ENCODE assay signal across 29 cellular contexts in the genomic region with DNA sequence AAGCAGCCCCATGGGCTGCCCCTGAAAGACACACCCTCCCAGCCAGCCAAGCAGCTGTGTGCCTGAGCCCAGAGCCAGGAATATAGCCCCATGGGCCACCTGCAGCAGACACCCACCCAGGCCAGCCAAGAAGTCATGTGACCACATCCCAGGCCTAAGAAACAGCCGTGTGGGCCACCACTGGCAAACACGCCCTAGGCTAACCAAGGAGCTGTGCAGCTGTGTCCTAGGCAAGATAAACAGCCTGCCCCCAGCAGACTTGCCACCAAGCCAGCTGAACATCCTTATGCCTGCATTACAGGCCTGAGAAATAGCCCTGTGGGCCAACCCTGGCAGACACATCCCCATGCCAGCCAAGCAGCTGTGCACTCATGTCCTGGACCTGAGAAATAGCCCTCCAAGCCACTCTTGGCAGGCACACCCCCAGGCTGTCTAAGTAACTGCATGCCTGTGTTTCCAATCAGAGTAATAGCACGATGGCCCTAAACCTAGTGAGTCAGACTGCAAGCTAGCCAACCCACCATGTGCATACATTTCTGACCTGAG.
A peak's percentile ranks its signal among the peaks of the same experiment; 100 is the strongest.
DNase-seq lines count a peak whose midpoint lies in the region; ATAC-seq, FAIRE-seq and TF ChIP-seq lines count a peak whose summit lies in the region.
"Had no signal": no experiment of that assay in that cellular context is flagged by ENCODE, and none has a peak within 500 bp of the region (broad histone marks: within the 10 kb centered on the region; RNA-seq: fewer than 3 reads in every experiment).

No MANE protein-coding gene starts in this region.

- H2AFZ ChIP-seq in astrocyte (ENCODE audit: low read depth, low read length) = no peak overlapping the region
- H2AFZ ChIP-seq: PC-9 had no signal

- H3K4me3 ChIP-seq in astrocyte (ENCODE audit: insufficient read depth, low read depth, low read length) = no peak overlapping the region
- H3K4me3 ChIP-seq: A549, adrenal gland, PC-9, prostate gland, tibial nerve had no signal

- no peak for FAIRE-seq in astrocyte (lab: Jason Lieb, UNC)
- no peak for FAIRE-seq in HTR-8/SVneo (lab: Jason Lieb, UNC)
- FAIRE-seq: D721Med, GM18507 had no signal

- H3K27me3 Mint-ChIP-seq in astrocyte (ENCODE audit: low read depth, unreplicated experiment) (no peaks in the 10 kb centered on the region), glutamatergic neuron (ENCODE audit: unreplicated experiment) (no peaks in the 10 kb centered on the region), type B pancreatic cell (no peaks in the 10 kb centered on the region)
- H3K27me3 Mint-ChIP-seq: activated naive CD4-positive, alpha-beta T cell treated with anti-CD3 and anti-CD28 coated beads, Interleukin-2, amount 10 ng/mL, durations not matched to agents 7 days and 5 days; CD4-positive, alpha-beta T cell; naive thymus-derived CD4-positive, alpha-beta T cell had no signal

- H3K27ac ChIP-seq in astrocyte (ENCODE audit: low read depth, low read length) = no peak overlapping the region
- H3K27ac ChIP-seq: A549, adrenal gland, PC-9, prostate gland, tibial nerve had no signal

- H3K9me3 Mint-ChIP-seq in astrocyte (ENCODE audit: unreplicated experiment) = peaks cover 10% of the 10 kb centered on the region
- H3K9me3 Mint-ChIP-seq in glutamatergic neuron (ENCODE audit: unreplicated experiment) = peaks cover 7% of the 10 kb centered on the region
- H3K9me3 Mint-ChIP-seq in type B pancreatic cell = peaks cover 13% of the 10 kb centered on the region

- peaks cover 17% of the 10 kb centered on the region for H3K36me3 Mint-ChIP-seq in astrocyte (ENCODE audit: low read depth, unreplicated experiment)
- H3K36me3 Mint-ChIP-seq in glutamatergic neuron (ENCODE audit: unreplicated experiment) = peaks cover 15% of the 10 kb centered on the region
- no peaks in the 10 kb centered on the region for H3K36me3 Mint-ChIP-seq in type B pancreatic cell
- H3K36me3 Mint-ChIP-seq: activated naive CD4-positive, alpha-beta T cell treated with anti-CD3 and anti-CD28 coated beads, Interleukin-2, amount 10 ng/mL, durations not matched to agents 7 days and 5 days had no signal

- H3K4me1 ChIP-seq in astrocyte (ENCODE audit: insufficient read depth, low read length) = no peaks in the 10 kb centered on the region
- H3K4me1 ChIP-seq: A549, adrenal gland, prostate gland, tibial nerve had no signal

- no peak overlapping the region for H3K27ac Mint-ChIP-seq in astrocyte (ENCODE audit: unreplicated experiment)
- H3K27ac Mint-ChIP-seq in glutamatergic neuron (ENCODE audit: unreplicated experiment) = no peak overlapping the region
- H3K27ac Mint-ChIP-seq in type B pancreatic cell = no peak overlapping the region
- H3K27ac Mint-ChIP-seq: activated CD4-positive, alpha-beta memory T cell treated with anti-CD3 and anti-CD28 coated beads, Interleukin-2, amount 10 ng/mL, durations not matched to agents 7 days and 5 days; activated naive CD4-positive, alpha-beta T cell treated with anti-CD3 and anti-CD28 coated beads, Interleukin-2, amount 10 ng/mL, durations not matched to agents 7 days and 5 days; activated T-helper 1 cell treated with anti-CD3 and anti-CD28 coated beads, Interleukin-12 subunit alpha, Interleukin-12 subunit beta, Interleukin-2, Interleukin-4 antibody, amounts not matched to agents 30 ng/mL and 10 ng/mL and 1 ng/mL, durations not matched to agents 14 hours and 24 hours and 36 hours; CD4-positive, alpha-beta T cell; naive thymus-derived CD4-positive, alpha-beta T cell had no signal

- H3K4me1 Mint-ChIP-seq in astrocyte (ENCODE audit: low read depth, unreplicated experiment) (peaks cover 6% of the 10 kb centered on the region), glutamatergic neuron (ENCODE audit: low read depth, unreplicated experiment) (no peaks in the 10 kb centered on the region), type B pancreatic cell (ENCODE audit: unreplicated experiment) (no peaks in the 10 kb centered on the region)
- H3K4me1 Mint-ChIP-seq: activated CD4-positive, alpha-beta memory T cell treated with anti-CD3 and anti-CD28 coated beads, Interleukin-2, amount 10 ng/mL, durations not matched to agents 7 days and 5 days; activated naive CD4-positive, alpha-beta T cell treated with anti-CD3 and anti-CD28 coated beads, Interleukin-2, amount 10 ng/mL, durations not matched to agents 7 days and 5 days; naive thymus-derived CD4-positive, alpha-beta T cell had no signal

- H4K20me1 ChIP-seq in astrocyte (ENCODE audit: insufficient read depth, low read length) = peaks cover 14% of the 10 kb centered on the region

- H3K36me3 ChIP-seq in astrocyte (ENCODE audit: insufficient read depth, low read length) = no peaks in the 10 kb centered on the region
- H3K36me3 ChIP-seq: adrenal gland, prostate gland, tibial nerve had no signal

- no peak overlapping the region for H3K9ac ChIP-seq in astrocyte (ENCODE audit: low read length)

- H3K79me2 ChIP-seq in astrocyte (ENCODE audit: insufficient read depth, low read length) = peaks cover 59% of the 10 kb centered on the region

- no peak for ATAC-seq in HG03442 (IDR thresholded peaks at IDR 0.05; ENCODE audit: unreplicated experiment)
- ATAC-seq: A549; naive thymus-derived CD4-positive, alpha-beta T cell had no signal

- peak; percentile 4 for DNase-seq in D341Med (ENCODE audit: low spot score)
- DNase-seq in LHCN-M2 (ENCODE audit: low read depth) = peak; percentile 67
- DNase-seq in astrocyte (ENCODE audit: low read depth) = peak; percentile 46
- DNase-seq in iris pigment epithelial cell (ENCODE audit: low read depth) = peak; percentile 56
- DNase-seq in glutamatergic neuron = no peak
- no peak for DNase-seq in type B pancreatic cell (ENCODE audit: extremely low spot score, unreplicated experiment)
- no peak for DNase-seq in HTR-8/SVneo (ENCODE audit: insufficient read length, low spot score)
- DNase-seq: activated CD4-positive, alpha-beta memory T cell treated with anti-CD3 and anti-CD28 coated beads, Interleukin-2, amount 10 ng/mL, durations not matched to agents 7 days and 5 days; activated CD8-positive, alpha-beta memory T cell treated with anti-CD3 and anti-CD28 coated beads, Interleukin-2, amount 50 U/mL, for 4 hours; activated naive CD4-positive, alpha-beta T cell treated with anti-CD3 and anti-CD28 coated beads, Interleukin-2, amount 10 ng/mL, durations not matched to agents 7 days and 5 days; adrenal gland; CD4-positive, alpha-beta T cell; DND-41; H7; naive thymus-derived CD4-positive, alpha-beta T cell; NCI-H1105; NCI-H1930; NCI-H526; PC-9; Right ventricle myocardium superior; stimulated activated CD4-positive, alpha-beta T cell treated with anti-CD3 and anti-CD28 coated beads, Interleukin-15, amount 100 ng/mL, for 24 hours; stimulated activated CD4-positive, alpha-beta T cell treated with anti-CD3 and anti-CD28 coated beads, Interleukin-4, amount 100 ng/mL, for 4 hours had no signal

- H3K4me3 Mint-ChIP-seq in astrocyte (ENCODE audit: unreplicated experiment) = no peak overlapping the region
- H3K4me3 Mint-ChIP-seq in glutamatergic neuron (ENCODE audit: unreplicated experiment) = no peak overlapping the region
- no peak overlapping the region for H3K4me3 Mint-ChIP-seq in type B pancreatic cell
- H3K4me3 Mint-ChIP-seq: activated CD4-positive, alpha-beta memory T cell treated with anti-CD3 and anti-CD28 coated beads, Interleukin-2, amount 10 ng/mL, durations not matched to agents 7 days and 5 days; activated naive CD4-positive, alpha-beta T cell treated with anti-CD3 and anti-CD28 coated beads, Interleukin-2, amount 10 ng/mL, durations not matched to agents 7 days and 5 days; activated T-helper 1 cell treated with anti-CD3 and anti-CD28 coated beads, Interleukin-12 subunit alpha, Interleukin-12 subunit beta, Interleukin-2, Interleukin-4 antibody, amounts not matched to agents 30 ng/mL and 10 ng/mL and 1 ng/mL, durations not matched to agents 14 hours and 24 hours and 36 hours; CD4-positive, alpha-beta T cell; naive thymus-derived CD4-positive, alpha-beta T cell had no signal

- no peak overlapping the region for H3K4me2 ChIP-seq in astrocyte (ENCODE audit: low read length)
- H3K4me2 ChIP-seq: A549, PC-9 had no signal

- H3K27me3 ChIP-seq in astrocyte (ENCODE audit: insufficient read depth, low read length) = no peaks in the 10 kb centered on the region
- H3K27me3 ChIP-seq: adrenal gland, tibial nerve had no signal

- no peak for TF ChIP-seq CTCF in astrocyte (IDR thresholded peaks at IDR 0.05; ENCODE audit: insufficient read depth, low read depth, low read length)
- no peak for TF ChIP-seq CTCF in glutamatergic neuron (IDR thresholded peaks at IDR 0.05; ENCODE audit: partially characterized antibody, unreplicated experiment)
- TF ChIP-seq CTCF in type B pancreatic cell (conservative IDR thresholded peaks at IDR 0.05) = no peak

- H3K9me3 ChIP-seq in astrocyte (ENCODE audit: insufficient read depth, low read depth, low read length) = no peaks in the 10 kb centered on the region
- H3K9me3 ChIP-seq: A549, prostate gland had no signal

Comparison
In these comparisons a context has a peak if more than half of its experiments do, and no peak if none do; other contexts are left out.
1. DNase-seq: peak in D341Med (single experiment), LHCN-M2 (single experiment), astrocyte (single experiment) and iris pigment epithelial cell (single experiment); none in glutamatergic neuron (single experiment), type B pancreatic cell (single experiment) and HTR-8/SVneo (single experiment).